Comparison of ENCODE assay signal across 3 cellular contexts in genomic region chr12:5204271-5204670, GRCh38.
A peak's percentile ranks its signal among the peaks of the same experiment; 100 is the strongest.
TF ChIP-seq lines count a peak whose summit lies in the region.

No MANE protein-coding gene starts in this region.

TF ChIP-seq in GM23338, 12 proteins besides CTCF, POLR2A, EP300 and RAD21 (continued from another document and continues in another):
- TF ChIP-seq, protein P1, sequence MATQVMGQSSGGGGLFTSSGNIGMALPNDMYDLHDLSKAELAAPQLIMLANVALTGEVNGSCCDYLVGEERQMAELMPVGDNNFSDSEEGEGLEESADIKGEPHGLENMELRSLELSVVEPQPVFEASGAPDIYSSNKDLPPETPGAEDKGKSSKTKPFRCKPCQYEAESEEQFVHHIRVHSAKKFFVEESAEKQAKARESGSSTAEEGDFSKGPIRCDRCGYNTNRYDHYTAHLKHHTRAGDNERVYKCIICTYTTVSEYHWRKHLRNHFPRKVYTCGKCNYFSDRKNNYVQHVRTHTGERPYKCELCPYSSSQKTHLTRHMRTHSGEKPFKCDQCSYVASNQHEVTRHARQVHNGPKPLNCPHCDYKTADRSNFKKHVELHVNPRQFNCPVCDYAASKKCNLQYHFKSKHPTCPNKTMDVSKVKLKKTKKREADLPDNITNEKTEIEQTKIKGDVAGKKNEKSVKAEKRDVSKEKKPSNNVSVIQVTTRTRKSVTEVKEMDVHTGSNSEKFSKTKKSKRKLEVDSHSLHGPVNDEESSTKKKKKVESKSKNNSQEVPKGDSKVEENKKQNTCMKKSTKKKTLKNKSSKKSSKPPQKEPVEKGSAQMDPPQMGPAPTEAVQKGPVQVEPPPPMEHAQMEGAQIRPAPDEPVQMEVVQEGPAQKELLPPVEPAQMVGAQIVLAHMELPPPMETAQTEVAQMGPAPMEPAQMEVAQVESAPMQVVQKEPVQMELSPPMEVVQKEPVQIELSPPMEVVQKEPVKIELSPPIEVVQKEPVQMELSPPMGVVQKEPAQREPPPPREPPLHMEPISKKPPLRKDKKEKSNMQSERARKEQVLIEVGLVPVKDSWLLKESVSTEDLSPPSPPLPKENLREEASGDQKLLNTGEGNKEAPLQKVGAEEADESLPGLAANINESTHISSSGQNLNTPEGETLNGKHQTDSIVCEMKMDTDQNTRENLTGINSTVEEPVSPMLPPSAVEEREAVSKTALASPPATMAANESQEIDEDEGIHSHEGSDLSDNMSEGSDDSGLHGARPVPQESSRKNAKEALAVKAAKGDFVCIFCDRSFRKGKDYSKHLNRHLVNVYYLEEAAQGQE (IDR thresholded peaks at IDR 0.05; ENCODE audit: unreplicated experiment) = no peak
- no peak for TF ChIP-seq ZNF331 (CRISPR knock-in tag; IDR thresholded peaks at IDR 0.05; ENCODE audit: low read depth)
- TF ChIP-seq ZNF114 (CRISPR knock-in tag; IDR thresholded peaks at IDR 0.05) = no peak
- TF ChIP-seq POLR2AphosphoS5 (IDR thresholded peaks at IDR 0.05; ENCODE audit: low read depth) = no peak
- TF ChIP-seq EZH2 (IDR thresholded peaks at IDR 0.05; ENCODE audit: low read depth, unreplicated experiment) = no peak

TF ChIP-seq in WTC11, 78 proteins besides CTCF, POLR2A, EP300 and RAD21 (continued from another document):
- TF ChIP-seq, protein P2, sequence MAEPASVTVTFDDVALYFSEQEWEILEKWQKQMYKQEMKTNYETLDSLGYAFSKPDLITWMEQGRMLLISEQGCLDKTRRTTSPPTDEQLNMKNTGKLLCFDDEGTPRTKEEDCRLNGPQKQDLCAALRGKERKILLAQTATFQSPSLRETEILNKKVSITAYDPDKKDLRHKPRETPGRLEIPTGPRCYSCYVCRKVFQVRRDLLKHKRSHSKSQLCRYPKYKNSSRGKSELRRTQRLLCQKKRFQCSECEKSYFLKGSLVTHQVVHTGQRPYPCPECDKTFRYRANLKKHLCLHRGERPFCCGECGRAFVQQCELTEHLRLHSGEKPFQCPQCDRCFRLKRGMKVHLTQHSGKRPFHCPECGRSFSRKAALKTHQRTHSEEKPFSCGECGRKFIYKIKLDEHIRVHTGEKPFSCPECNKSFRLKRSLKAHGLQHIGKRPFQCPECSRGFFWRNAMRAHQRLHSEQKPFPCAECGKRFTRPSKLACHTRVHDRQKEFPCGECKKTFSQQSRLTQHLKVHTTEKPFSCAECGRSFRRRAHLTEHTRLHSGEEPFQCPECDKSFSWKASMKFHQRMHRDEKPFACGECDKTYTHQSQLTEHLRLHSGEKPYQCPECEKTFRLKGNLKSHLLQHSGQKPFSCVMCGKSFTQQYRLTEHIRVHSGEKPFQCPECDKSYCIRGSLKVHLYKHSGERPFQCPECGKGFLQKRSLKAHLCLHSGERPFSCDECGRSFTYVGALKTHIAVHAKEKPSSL (CRISPR knock-in tag; conservative IDR thresholded peaks at IDR 0.05) = no peak
- 0 out of 2 replicates have a peak, but pooled peaks have one; percentile 40 for TF ChIP-seq SP1 (CRISPR knock-in tag; conservative IDR thresholded peaks at IDR 0.05)
- TF ChIP-seq MLX (CRISPR knock-in tag; IDR thresholded peaks at IDR 0.05) = no peak
- TF ChIP-seq HMGA2 (CRISPR knock-in tag; IDR thresholded peaks at IDR 0.05) = no peak
- no peak for TF ChIP-seq MAX (CRISPR knock-in tag; IDR thresholded peaks at IDR 0.05)
- TF ChIP-seq ETV6 (CRISPR knock-in tag; IDR thresholded peaks at IDR 0.05) = peak; percentile 48; the same call in 1 of the 2 replicates
- TF ChIP-seq ZNF671 (CRISPR knock-in tag; IDR thresholded peaks at IDR 0.05) = no peak
- no peak for TF ChIP-seq NR3C1 (CRISPR knock-in tag; conservative IDR thresholded peaks at IDR 0.05; ENCODE audit: low read depth)
- TF ChIP-seq ZNF423 (CRISPR knock-in tag; IDR thresholded peaks at IDR 0.05) = peak; percentile 35; the same call in 1 of the 2 replicates
- no peak for TF ChIP-seq MYBL2 (CRISPR knock-in tag; IDR thresholded peaks at IDR 0.05)
- peak; percentile 47; the same call in 1 of the 2 replicates for TF ChIP-seq FOXK1 (CRISPR knock-in tag; IDR thresholded peaks at IDR 0.05)
- no peak for TF ChIP-seq ZNF396 (CRISPR knock-in tag; IDR thresholded peaks at IDR 0.05; ENCODE audit: borderline replicate concordance)
- TF ChIP-seq GRHL2 (CRISPR knock-in tag; IDR thresholded peaks at IDR 0.05; ENCODE audit: insufficient replicate concordance, severe bottlenecking) = no peak

TF ChIP-seq in neural cell, 6 proteins besides CTCF, POLR2A, EP300 and RAD21 (continued from another document):
- TF ChIP-seq, protein P1 (IDR thresholded peaks at IDR 0.05; ENCODE audit: borderline replicate concordance) = peak; percentile 56
- TF ChIP-seq SMC3 (conservative IDR thresholded peaks at IDR 0.05; ENCODE audit: poor library complexity) = no peak
- no peak for TF ChIP-seq EZH2 (IDR thresholded peaks at IDR 0.05; ENCODE audit: borderline replicate concordance, insufficient read depth, low read length, poor library complexity, severe bottlenecking)
TF ChIP-seq in neural cell: peak in this region for 2.
